In genomic region chr16:9797306-9797705, GRCh38 we compare ENCODE assay signal across 18 cellular contexts.
DNase-seq lines count a peak whose midpoint lies in the region; ATAC-seq, FAIRE-seq and TF ChIP-seq lines count a peak whose summit lies in the region.
"Had no signal": no experiment of that assay in that cellular context is flagged by ENCODE, and none has a peak within 500 bp of the region (broad histone marks: within the 10 kb centered on the region; RNA-seq: fewer than 3 reads in every experiment).

No MANE protein-coding gene starts in this region.

- no peak overlapping the region for H3K18ac ChIP-seq in trophoblast cell (ENCODE audit: low read length)

- no peak overlapping the region for H3K14ac ChIP-seq in trophoblast cell (ENCODE audit: low read length)

- no peak overlapping the region for H2AFZ ChIP-seq in trophoblast cell (ENCODE audit: insufficient read depth, low read length, poor library complexity)
- H2AFZ ChIP-seq in GM23338 = no peak overlapping the region

- H4K91ac ChIP-seq in trophoblast cell (ENCODE audit: low read depth, low read length) = no peak overlapping the region

- H4K12ac ChIP-seq in trophoblast cell (ENCODE audit: low read depth, low read length) = no peak overlapping the region

- no peak for ATAC-seq in GM18520 (IDR thresholded peaks at IDR 0.05; ENCODE audit: unreplicated experiment)
- no peak for ATAC-seq in GM23338

- peak; percentile 87 for DNase-seq in EL
- DNase-seq in RCC 7860 (ENCODE audit: low spot score) = peak; percentile 75
- DNase-seq in fibroblast of mammary gland (ENCODE audit: low read depth) = peak; percentile 51
- DNase-seq in trophoblast cell = peak; percentile 45 to 63
- no peak for DNase-seq in HuH-7.5 (ENCODE audit: low spot score)
- no peak for DNase-seq in GM23338 (ENCODE audit: low spot score)
- DNase-seq in activated T-cell treated with anti-CD3 and anti-CD28 coated beads, Interleukin-2, amount 50 U/mL, for 1 hour = no peak
- DNase-seq: activated CD8-positive, alpha-beta memory T cell treated with anti-CD3 and anti-CD28 coated beads, Interleukin-2, amount 50 U/mL, for 48 hours; CD4-positive, CD25-positive, alpha-beta regulatory T cell; effector CD4-positive, alpha-beta T cell; hypothalamus; NCI-H1417 treated with DMSO at 0.1 percent for 48 hours; pancreas; stimulated activated naive CD4-positive, alpha-beta T cell treated with Interleukin-2 at 50 U/mL for 16 hours; WERI-Rb-1 had no signal

- no peak overlapping the region for H3K4me3 ChIP-seq in fibroblast of mammary gland (ENCODE audit: control insufficient read depth, low read depth, low read length)
- no peak overlapping the region for H3K4me3 ChIP-seq in trophoblast cell (ENCODE audit: low read depth, low read length)
- H3K4me3 ChIP-seq in GM23338 = no peak overlapping the region
- H3K4me3 ChIP-seq: pancreas, SJSA1 had no signal

- WGBS in trophoblast cell (ENCODE audit: extremely low coverage, insufficient coverage, insufficient read length) = no CpG with 5 or more reads among the region's 6 CpGs

- no peaks in the 10 kb centered on the region for H3F3A ChIP-seq in GM23338 (replicated peaks; ENCODE audit: low read depth)

- no peak overlapping the region for H3K4me3 Mint-ChIP-seq in GM23338
- H3K4me3 Mint-ChIP-seq: CD4-positive, CD25-positive, alpha-beta regulatory T cell; memory B cell had no signal

- peaks cover 2% of the 10 kb centered on the region for H3K9me3 ChIP-seq in trophoblast cell (ENCODE audit: insufficient read depth, low read depth, low read length)
- H3K9me3 ChIP-seq: pancreas, SJSA1 had no signal

- H3K4me2 ChIP-seq in trophoblast cell (ENCODE audit: low read length) (no peak overlapping the region), GM23338 (no peak overlapping the region)

- no peak overlapping the region for H3K23ac ChIP-seq in trophoblast cell (ENCODE audit: low read length)

- FAIRE-seq in RCC 7860 (lab: Jason Lieb, UNC) = peak; percentile 80
- FAIRE-seq: pancreas had no signal

- H2BK120ac ChIP-seq in trophoblast cell (ENCODE audit: insufficient read depth, low read length, poor library complexity) = no peak overlapping the region

- no peak overlapping the region for H3K27ac ChIP-seq in trophoblast cell (ENCODE audit: low read depth, low read length)
- no peak overlapping the region for H3K27ac ChIP-seq in GM23338 (ENCODE audit: low read depth)
- H3K27ac ChIP-seq: pancreas, SJSA1, WERI-Rb-1 had no signal

- H4K20me1 ChIP-seq in GM23338 (replicated peaks; ENCODE audit: insufficient read depth) = no peaks in the 10 kb centered on the region

- H3K36me3 ChIP-seq in trophoblast cell (ENCODE audit: control insufficient read depth in 1 of 2, insufficient read depth in 2 of 2, low read length in 2 of 2) (no peaks in the 10 kb centered on the region), GM23338 (ENCODE audit: insufficient read depth) (no peaks in the 10 kb centered on the region)
- H3K36me3 ChIP-seq: pancreas, SJSA1, WERI-Rb-1 had no signal

- no peak overlapping the region for H3K27ac Mint-ChIP-seq in GM23338
- H3K27ac Mint-ChIP-seq: CD4-positive, CD25-positive, alpha-beta regulatory T cell; memory B cell had no signal

- H3K27me3 Mint-ChIP-seq in GM23338 (ENCODE audit: insufficient read depth, low read depth, poor library complexity) = peaks cover 2% of the 10 kb centered on the region
- H3K27me3 Mint-ChIP-seq: CD4-positive, CD25-positive, alpha-beta regulatory T cell; memory B cell had no signal

- peaks cover 14% of the 10 kb centered on the region for H3K9me2 ChIP-seq in GM23338 (ENCODE audit: insufficient read depth)

- no peak overlapping the region for H2AK5ac ChIP-seq in trophoblast cell (ENCODE audit: low read length)

- H2BK12ac ChIP-seq in trophoblast cell (ENCODE audit: low read length) = no peak overlapping the region

- TF ChIP-seq CTCF in fibroblast of mammary gland (conservative IDR thresholded peaks at IDR 0.05; ENCODE audit: control insufficient read depth, insufficient read depth, low read depth, low read length) (no peak), GM23338 (conservative IDR thresholded peaks at IDR 0.05; ENCODE audit: low read depth in 2 of 2) (no peak)

- H3K4ac ChIP-seq in trophoblast cell (ENCODE audit: low read depth, low read length) = no peak overlapping the region

- H3K9me3 Mint-ChIP-seq in GM23338 = no peaks in the 10 kb centered on the region

- no peaks in the 10 kb centered on the region for H3K27me3 ChIP-seq in trophoblast cell (ENCODE audit: insufficient read depth, low read length)
- H3K27me3 ChIP-seq in GM23338 (ENCODE audit: insufficient read depth) = no peaks in the 10 kb centered on the region
- H3K27me3 ChIP-seq: pancreas, SJSA1 had no signal

- no peak overlapping the region for H3K9ac ChIP-seq in trophoblast cell (ENCODE audit: low read length)

- peaks cover 1% of the 10 kb centered on the region for H3K79me2 ChIP-seq in trophoblast cell (ENCODE audit: control insufficient read depth, insufficient read depth, low read length, poor library complexity)
- H3K79me2 ChIP-seq in GM23338 (replicated peaks; ENCODE audit: insufficient read depth) = no peaks in the 10 kb centered on the region

- H3K36me3 Mint-ChIP-seq in GM23338 (ENCODE audit: low read depth) = no peaks in the 10 kb centered on the region
- H3K36me3 Mint-ChIP-seq: CD4-positive, CD25-positive, alpha-beta regulatory T cell; memory B cell had no signal

- H2BK5ac ChIP-seq in trophoblast cell (ENCODE audit: low read depth, low read length, poor library complexity) = no peak overlapping the region

- no peaks in the 10 kb centered on the region for H3K79me1 ChIP-seq in trophoblast cell (ENCODE audit: low read length)

- H4K8ac ChIP-seq in trophoblast cell (ENCODE audit: low read depth, low read length) = no peak overlapping the region

- H3K4me1 ChIP-seq in trophoblast cell (ENCODE audit: control insufficient read depth in 1 of 2, insufficient read depth in 2 of 2, low read length in 2 of 2) = no peaks in the 10 kb centered on the region
- H3K4me1 ChIP-seq in GM23338 (ENCODE audit: insufficient read depth) = no peaks in the 10 kb centered on the region
- H3K4me1 ChIP-seq: pancreas, SJSA1 had no signal

- no peaks in the 10 kb centered on the region for H3K4me1 Mint-ChIP-seq in GM23338
- H3K4me1 Mint-ChIP-seq: CD4-positive, CD25-positive, alpha-beta regulatory T cell; memory B cell had no signal

TF ChIP-seq in GM23338, 12 proteins besides CTCF, POLR2A, EP300 and RAD21 (continues in another document):
- TF ChIP-seq EZH2 (IDR thresholded peaks at IDR 0.05; ENCODE audit: low read depth, unreplicated experiment) (no peak), NANOG (IDR thresholded peaks at IDR 0.05; ENCODE audit: borderline replicate concordance) (no peak), POLR2AphosphoS5 (IDR thresholded peaks at IDR 0.05; ENCODE audit: low read depth) (no peak), ZNF462 (CRISPR knock-in tag; IDR thresholded peaks at IDR 0.05) (no peak)

Comparison
In these comparisons a context has a peak if more than half of its experiments do, and no peak if none do; other contexts are left out.
1. DNase-seq: peak in EL (single experiment), RCC 7860 (single experiment), fibroblast of mammary gland (single experiment) and trophoblast cell (2 of 2); none in HuH-7.5 (single experiment), GM23338 (single experiment) and activated T-cell treated with anti-CD3 and anti-CD28 coated beads, Interleukin-2, amount 50 U/mL, for 1 hour (single experiment).